17 cellular contexts compared by ENCODE assay signal in the genomic region with DNA sequence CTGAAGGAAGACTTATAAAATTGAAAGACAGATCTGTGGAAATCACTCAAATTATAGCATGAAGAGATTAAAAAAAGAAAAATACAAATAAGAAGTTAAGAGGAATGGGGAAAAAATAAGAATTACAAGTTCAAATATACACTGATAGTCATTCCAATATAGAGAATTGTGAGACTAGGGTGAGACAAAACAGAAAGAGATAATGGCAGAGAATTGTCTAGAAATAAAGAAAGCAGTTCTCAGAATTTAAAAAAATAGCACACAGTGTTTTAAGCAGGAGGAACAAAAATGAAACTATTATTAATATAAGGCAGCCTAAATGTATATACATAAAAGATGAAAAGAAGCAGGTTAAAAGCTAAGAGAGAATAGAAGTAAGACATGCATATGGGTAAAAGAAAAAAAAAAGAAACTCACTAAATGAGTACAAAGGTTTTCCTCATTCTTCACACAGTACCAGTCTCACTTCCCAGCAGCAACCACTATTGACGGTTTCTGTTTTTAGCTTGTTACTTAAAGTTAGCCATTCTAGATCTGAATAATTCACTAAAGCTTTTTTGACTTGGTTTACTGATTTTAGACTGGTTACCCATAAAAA. TPM values are rescaled to one million over a fixed set of nuclear protein-coding genes. Genes with fewer than 3 reads are reported as not detected.
A peak's percentile ranks its signal among the peaks of the same experiment; 100 is the strongest.
DNase-seq lines count a peak whose midpoint lies in the region; ATAC-seq lines count a peak whose summit lies in the region.
"Had no signal": no experiment of that assay in that cellular context is flagged by ENCODE, and none has a peak within 500 bp of the region (broad histone marks: within the 10 kb centered on the region; RNA-seq: fewer than 3 reads in every experiment).

No MANE protein-coding gene starts in this region.

- H3K36me3 ChIP-seq in naive thymus-derived CD4-positive, alpha-beta T cell (ENCODE audit: control insufficient read depth in 2 of 3, insufficient read depth in 3 of 3, low read length in 3 of 3) = no peaks in the 10 kb centered on the region

- H3K4me1 ChIP-seq in naive thymus-derived CD4-positive, alpha-beta T cell (ENCODE audit: control insufficient read depth in 2 of 2, insufficient read depth in 2 of 2, low read length in 2 of 2) = no peaks in the 10 kb centered on the region

- DNase-seq in activated T-cell treated with anti-CD3 and anti-CD28 coated beads, Interleukin-2, amount 50 U/mL, for 4 hours = no peak
- DNase-seq in activated T-cell treated with anti-CD3 and anti-CD28 coated beads, Interleukin-2, amount 50 U/mL, for 48 hours = no peak
- DNase-seq in CD1c-positive myeloid dendritic cell (ENCODE audit: extremely low spot score) = no peak
- no peak for DNase-seq in naive thymus-derived CD4-positive, alpha-beta T cell
- DNase-seq in head of caudate nucleus = no peak
- DNase-seq: DMS79; effector CD4-positive, alpha-beta T cell; foreskin melanocyte; Kasumi-1; NCI-H2029 treated with DMSO at 0.1 percent for 48 hours; T-cell had no signal

- no peaks in the 10 kb centered on the region for H3K9me3 ChIP-seq in naive thymus-derived CD4-positive, alpha-beta T cell (ENCODE audit: control insufficient read depth in 2 of 3, low read length in 3 of 3)

- CTCF ChIA-PET in naive thymus-derived CD4-positive, alpha-beta T cell (lab: Charles Lee) = interaction anchor here (0.7 kb wide), 1 partner anchor 50 kb away, joined by 3 read pairs; no protein-coding TSS in a partner anchor

- no peaks in the 10 kb centered on the region for H3K27me3 ChIP-seq in naive thymus-derived CD4-positive, alpha-beta T cell (ENCODE audit: control insufficient read depth in 2 of 2, insufficient read depth in 2 of 2, low read length in 2 of 2)

- no peaks in the 10 kb centered on the region for H3K36me3 Mint-ChIP-seq in activated T-cell treated with anti-CD3 and anti-CD28 coated beads, Interleukin-2, amount 50 U/mL, for 4 hours (ENCODE audit: insufficient read depth)
- H3K36me3 Mint-ChIP-seq in activated T-helper 17 cell treated with anti-CD3 and anti-CD28 coated beads, Interleukin-2, amount 50 U/mL, for 72 hours (ENCODE audit: low read depth) = no peaks in the 10 kb centered on the region
- no peaks in the 10 kb centered on the region for H3K36me3 Mint-ChIP-seq in naive thymus-derived CD4-positive, alpha-beta T cell
- H3K36me3 Mint-ChIP-seq: T-cell, type B pancreatic cell had no signal

- no peak overlapping the region for H3K27ac ChIP-seq in naive thymus-derived CD4-positive, alpha-beta T cell (ENCODE audit: low read depth, low read length)
- H3K27ac ChIP-seq: skin epidermis had no signal

- H3K4me3 Mint-ChIP-seq in activated T-cell treated with anti-CD3 and anti-CD28 coated beads, Interleukin-2, amount 50 U/mL, for 4 hours = no peak overlapping the region
- peak overlapping the region; percentile 22 for H3K4me3 Mint-ChIP-seq in activated T-helper 17 cell treated with anti-CD3 and anti-CD28 coated beads, Interleukin-2, amount 50 U/mL, for 72 hours
- H3K4me3 Mint-ChIP-seq in naive thymus-derived CD4-positive, alpha-beta T cell = no peak overlapping the region
- H3K4me3 Mint-ChIP-seq: nephron, T-cell, type B pancreatic cell had no signal

- peaks cover 2% of the 10 kb centered on the region for H3K4me1 Mint-ChIP-seq in activated T-cell treated with anti-CD3 and anti-CD28 coated beads, Interleukin-2, amount 50 U/mL, for 4 hours (ENCODE audit: low read depth)
- H3K4me1 Mint-ChIP-seq in activated T-helper 17 cell treated with anti-CD3 and anti-CD28 coated beads, Interleukin-2, amount 50 U/mL, for 72 hours = no peaks in the 10 kb centered on the region
- H3K4me1 Mint-ChIP-seq in naive thymus-derived CD4-positive, alpha-beta T cell = peaks cover 0 to 4% (median 0%) of the 10 kb centered on the region in 7 donors
- H3K4me1 Mint-ChIP-seq: nephron, T-cell had no signal

- H3K4me3 ChIP-seq in naive thymus-derived CD4-positive, alpha-beta T cell (ENCODE audit: low read length) = no peak overlapping the region
- H3K4me3 ChIP-seq: skin epidermis had no signal

- POLR2A ChIA-PET in naive thymus-derived CD4-positive, alpha-beta T cell (lab: Charles Lee) = no interaction called here

- intact Hi-C loops in naive thymus-derived CD4-positive, alpha-beta T cell (cut with micrococcal nuclease) = no loop called here
- intact Hi-C loops in head of caudate nucleus (cut with DNase I) = no loop called here

- H3K9me3 Mint-ChIP-seq in activated T-cell treated with anti-CD3 and anti-CD28 coated beads, Interleukin-2, amount 50 U/mL, for 4 hours = no peaks in the 10 kb centered on the region
- H3K9me3 Mint-ChIP-seq in activated T-helper 17 cell treated with anti-CD3 and anti-CD28 coated beads, Interleukin-2, amount 50 U/mL, for 72 hours = no peaks in the 10 kb centered on the region
- H3K9me3 Mint-ChIP-seq in naive thymus-derived CD4-positive, alpha-beta T cell = peaks cover 0 to 12% (median 4%) of the 10 kb centered on the region in 11 donors
- H3K9me3 Mint-ChIP-seq: T-cell had no signal

- ATAC-seq in activated T-cell treated with anti-CD3 and anti-CD28 coated beads, Interleukin-2, amount 50 U/mL, for 4 hours = peak; percentile 63 to 76
- ATAC-seq in GM19467 (IDR thresholded peaks at IDR 0.05; ENCODE audit: unreplicated experiment) (peak; percentile 63), HG02938 (IDR thresholded peaks at IDR 0.05; ENCODE audit: unreplicated experiment) (peak; percentile 76)
- peak; percentile 94 for ATAC-seq in activated T-helper 17 cell treated with anti-CD3 and anti-CD28 coated beads, Interleukin-2, amount 50 U/mL, for 72 hours (replicated peaks)
- ATAC-seq in naive thymus-derived CD4-positive, alpha-beta T cell = no peak
- ATAC-seq: T-cell had no signal

- H3K27me3 Mint-ChIP-seq in activated T-cell treated with anti-CD3 and anti-CD28 coated beads, Interleukin-2, amount 50 U/mL, for 4 hours (ENCODE audit: low read depth) = peaks cover 7% of the 10 kb centered on the region
- peaks cover 31% of the 10 kb centered on the region for H3K27me3 Mint-ChIP-seq in activated T-helper 17 cell treated with anti-CD3 and anti-CD28 coated beads, Interleukin-2, amount 50 U/mL, for 72 hours
- H3K27me3 Mint-ChIP-seq in naive thymus-derived CD4-positive, alpha-beta T cell = peaks cover 0 to 17% (median 5%) of the 10 kb centered on the region in 5 donors
- H3K27me3 Mint-ChIP-seq: type B pancreatic cell had no signal

- peak overlapping the region; percentile 83 for H3K27ac Mint-ChIP-seq in activated T-helper 17 cell treated with anti-CD3 and anti-CD28 coated beads, Interleukin-2, amount 50 U/mL, for 72 hours
- H3K27ac Mint-ChIP-seq in naive thymus-derived CD4-positive, alpha-beta T cell = no peak overlapping the region
- H3K27ac Mint-ChIP-seq: nephron, T-cell, type B pancreatic cell had no signal

RNA-seq across cellular contexts. Expression of a gene that starts 31.1 kb away (rescaled TPM):
- total RNA-seq in activated T-cell treated with anti-CD3 and anti-CD28 coated beads, Interleukin-2, amount 50 U/mL, for 4 hours = under 1 TPM; 0.21 to 0.25 (median 0.22) TPM
- under 1 TPM in 1 of 2 donors, not detected in 1; 0.06 TPM for total RNA-seq in activated T-helper 17 cell treated with anti-CD3 and anti-CD28 coated beads, Interleukin-2, amount 50 U/mL, for 72 hours
- not detected for total RNA-seq in naive thymus-derived CD4-positive, alpha-beta T cell
- not detected for polyA plus RNA-seq in naive thymus-derived CD4-positive, alpha-beta T cell
